ENCODE assay signal across 1 cellular context in the genomic region with DNA sequence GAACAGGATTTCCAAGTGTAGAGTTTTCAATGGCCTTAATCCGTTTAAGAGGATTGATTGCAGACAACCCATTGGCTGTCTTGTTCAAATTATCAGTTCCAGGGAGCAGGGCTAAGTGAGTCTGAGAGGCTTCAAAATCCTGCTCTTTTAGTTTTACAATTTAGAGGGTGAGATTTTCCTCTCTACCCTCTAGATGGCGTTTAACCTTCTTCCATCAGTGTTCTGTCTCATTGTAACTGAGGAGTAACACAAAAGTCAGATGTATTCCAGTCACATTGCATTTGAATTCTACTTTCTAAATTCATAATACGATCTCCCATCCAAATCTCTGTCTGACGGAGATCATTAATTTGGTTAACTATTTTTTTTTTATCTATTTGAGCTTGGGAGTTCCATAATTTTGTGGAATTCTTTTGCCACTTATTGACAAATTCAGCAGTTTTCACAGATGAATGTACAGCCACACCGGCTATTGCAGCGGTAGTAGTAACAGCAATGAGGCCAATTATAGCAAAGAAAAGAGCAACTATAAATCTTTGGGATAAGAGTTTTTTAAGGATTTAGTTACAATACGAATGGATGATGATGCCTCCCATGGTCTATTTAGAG.
TF ChIP-seq lines count a peak whose summit lies in the region.

No MANE protein-coding gene starts in this region.

TF ChIP-seq in endothelial cell of umbilical vein, 7 proteins besides CTCF, POLR2A, EP300 and RAD21:
- TF ChIP-seq POLR2AphosphoS5 (IDR thresholded peaks at IDR 0.05; ENCODE audit: insufficient read depth, low read depth, low read length) (no peak), JUN (IDR thresholded peaks at IDR 0.05; ENCODE audit: borderline replicate concordance, insufficient read depth, insufficient read length, low read depth) (no peak), GATA2 (IDR thresholded peaks at IDR 0.05; ENCODE audit: insufficient read depth, insufficient read length, low read depth, low read length) (no peak), MYC (IDR thresholded peaks at IDR 0.05; ENCODE audit: low read depth, low read length) (no peak), FOS (IDR thresholded peaks at IDR 0.05; ENCODE audit: borderline replicate concordance, insufficient read depth, low read length) (no peak), EZH2 (IDR thresholded peaks at IDR 0.05; ENCODE audit: borderline replicate concordance, low read depth, low read length, severe bottlenecking) (no peak)
- TF ChIP-seq, protein P1, sequence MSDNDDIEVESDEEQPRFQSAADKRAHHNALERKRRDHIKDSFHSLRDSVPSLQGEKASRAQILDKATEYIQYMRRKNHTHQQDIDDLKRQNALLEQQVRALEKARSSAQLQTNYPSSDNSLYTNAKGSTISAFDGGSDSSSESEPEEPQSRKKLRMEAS (IDR thresholded peaks at IDR 0.05; ENCODE audit: insufficient read depth, insufficient read length): no peak
